8 cellular contexts compared by ENCODE assay signal in genomic region chrX:150568320-150569154, GRCh38. TPM values are rescaled to one million over a fixed set of nuclear protein-coding genes. Genes with fewer than 3 reads are reported as not detected.
DNase-seq lines count a peak whose midpoint lies in the region; ATAC-seq and TF ChIP-seq lines count a peak whose summit lies in the region.

Gene MTM1 (plus strand): TSS chrX:150568621. CDS start chrX:150592615, 23,994 bp downstream.

- no peak for TF ChIP-seq CTCF in WTC11 (IDR thresholded peaks at IDR 0.05)
- TF ChIP-seq CTCF in cardiac fibroblast (IDR thresholded peaks at IDR 0.05; ENCODE audit: low read depth, low read length) = no peak

- H3K9me3 Mint-ChIP-seq in WTC11 = no peaks in the 10 kb centered on the region

- ATAC-seq in GM19023 (IDR thresholded peaks at IDR 0.05; ENCODE audit: unreplicated experiment) (peak; percentile 90), HG03196 (IDR thresholded peaks at IDR 0.05; ENCODE audit: unreplicated experiment) (peak; percentile 97), WTC11 (peak; percentile 79)

- peak within 1 kb of the TSS; percentile 99 for H3K27ac Mint-ChIP-seq in WTC11

- peaks cover 10% of the 10 kb centered on the region for H3K27me3 Mint-ChIP-seq in WTC11 (ENCODE audit: low read depth)

- peak; percentile 95 for DNase-seq in AG08396 (ENCODE audit: low spot score)
- peak; percentile 88 for DNase-seq in NCI-H226
- peak; percentile 91 for DNase-seq in WTC11 (ENCODE audit: low spot score)
- peak; percentile 93 to 97 for DNase-seq in cardiac fibroblast (ENCODE audit: low read depth in 2 of 2)
- DNase-seq in iPS-NIHi11 (ENCODE audit: low spot score) = peak; percentile 91

- peaks cover 63% of the 10 kb centered on the region for H3K4me1 Mint-ChIP-seq in WTC11

- POLR2A ChIA-PET in WTC11 (lab: Charles Lee) = interaction anchor here (0.6 to 1.9 kb wide), 3 partner anchors 10 to 628 kb away, joined by 3 to 6 read pairs (median 3); no protein-coding TSS in a partner anchor

- H3K36me3 Mint-ChIP-seq in WTC11 = no peaks in the 10 kb centered on the region

- H3K4me3 Mint-ChIP-seq in WTC11 = peak within 1 kb of the TSS; percentile 71

- H3K4me3 ChIP-seq in cardiac fibroblast (replicated peaks in 1 of 2; ENCODE audit: low read depth in 2 of 2, low read length in 2 of 2) (peak within 1 kb of the TSS; percentile 64 to 75), skin epidermis (peak within 1 kb of the TSS; percentile 61 to 75 (median 67))

- peak within 1 kb of the TSS; percentile 45 to 93 (median 84) for H3K27ac ChIP-seq in skin epidermis

- CTCF ChIA-PET in WTC11 (lab: Charles Lee) = interaction anchor here (0.6 to 1.4 kb wide), 3 partner anchors 18 to 630 kb away, joined by 3 to 9 read pairs (median 3); partner anchors contain the start of gene EOLA2

TF ChIP-seq in WTC11, 78 proteins besides CTCF, POLR2A, EP300 and RAD21:
- TF ChIP-seq HMGA2 (CRISPR knock-in tag; IDR thresholded peaks at IDR 0.05) = no peak
- TF ChIP-seq ZNF423 (CRISPR knock-in tag; IDR thresholded peaks at IDR 0.05) = no peak
- peak; percentile 93 for TF ChIP-seq USF1 (CRISPR knock-in tag; IDR thresholded peaks at IDR 0.05)
- TF ChIP-seq ZNF317 (CRISPR knock-in tag; IDR thresholded peaks at IDR 0.05; ENCODE audit: borderline replicate concordance, low read depth) = no peak
- peak; percentile 81 for TF ChIP-seq SP1 (CRISPR knock-in tag; conservative IDR thresholded peaks at IDR 0.05)
- no peak for TF ChIP-seq NFE2L1 (CRISPR knock-in tag; IDR thresholded peaks at IDR 0.05)
- TF ChIP-seq, protein P1, sequence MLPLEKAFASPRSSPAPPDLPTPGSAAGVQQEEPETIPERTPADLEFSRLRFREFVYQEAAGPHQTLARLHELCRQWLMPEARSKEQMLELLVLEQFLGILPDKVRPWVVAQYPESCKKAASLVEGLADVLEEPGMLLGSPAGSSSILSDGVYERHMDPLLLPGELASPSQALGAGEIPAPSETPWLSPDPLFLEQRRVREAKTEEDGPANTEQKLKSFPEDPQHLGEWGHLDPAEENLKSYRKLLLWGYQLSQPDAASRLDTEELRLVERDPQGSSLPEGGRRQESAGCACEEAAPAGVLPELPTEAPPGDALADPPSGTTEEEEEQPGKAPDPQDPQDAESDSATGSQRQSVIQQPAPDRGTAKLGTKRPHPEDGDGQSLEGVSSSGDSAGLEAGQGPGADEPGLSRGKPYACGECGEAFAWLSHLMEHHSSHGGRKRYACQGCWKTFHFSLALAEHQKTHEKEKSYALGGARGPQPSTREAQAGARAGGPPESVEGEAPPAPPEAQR (CRISPR knock-in tag; IDR thresholded peaks at IDR 0.05) = no peak
- TF ChIP-seq SOX15 (CRISPR knock-in tag; IDR thresholded peaks at IDR 0.05) = no peak
- no peak for TF ChIP-seq STAT6 (CRISPR knock-in tag; conservative IDR thresholded peaks at IDR 0.05; ENCODE audit: low read depth)
- no peak for TF ChIP-seq FOXK1 (CRISPR knock-in tag; IDR thresholded peaks at IDR 0.05)
- peak; percentile 98 for TF ChIP-seq USF2 (CRISPR knock-in tag; IDR thresholded peaks at IDR 0.05)
- TF ChIP-seq ETV6 (CRISPR knock-in tag; IDR thresholded peaks at IDR 0.05) = 0 out of 2 replicates have a peak, but pooled peaks have one; percentile 47
- peak; percentile 64 for TF ChIP-seq NFYB (CRISPR knock-in tag; conservative IDR thresholded peaks at IDR 0.05; ENCODE audit: low read depth)

RNA-seq across cellular contexts. Expression of gene MTM1, which starts in this region (rescaled TPM):
- 7.6 to 10.4 TPM (median 8.6 TPM) in 3 replicates for total RNA-seq in WTC11 (2021)

Comparison
In these comparisons a context has a peak if more than half of its experiments do, and no peak if none do; other contexts are left out.
1. Peak in every context shown above with its lines: DNase-seq, ATAC-seq, H3K4me3 ChIP-seq and H3K27ac ChIP-seq.